15 cellular contexts compared by ENCODE assay signal in the genomic region with DNA sequence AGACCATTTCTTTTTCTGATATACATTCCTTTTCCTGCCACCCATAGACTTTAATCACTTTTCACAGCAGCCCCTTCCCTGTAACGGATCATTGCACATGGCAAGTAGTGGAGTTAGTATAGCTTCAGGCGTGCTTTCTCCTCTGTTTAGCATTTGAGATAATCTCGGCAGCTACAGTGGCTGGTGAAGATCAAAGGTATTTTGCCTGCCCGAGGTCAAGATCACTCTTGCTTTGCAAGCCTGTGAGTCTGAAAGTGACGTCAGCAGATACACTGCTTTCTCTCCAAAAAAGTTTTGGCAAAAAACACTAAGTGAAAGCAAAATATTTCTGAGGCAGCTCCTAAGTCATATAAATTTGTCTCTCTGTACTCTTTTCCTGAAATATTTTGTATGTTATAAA.
DNase-seq lines count a peak whose midpoint lies in the region; ATAC-seq, FAIRE-seq and TF ChIP-seq lines count a peak whose summit lies in the region.
"Had no signal": no experiment of that assay in that cellular context is flagged by ENCODE, and none has a peak within 500 bp of the region (broad histone marks: within the 10 kb centered on the region; RNA-seq: fewer than 3 reads in every experiment).

No MANE protein-coding gene starts in this region.

- H2AFZ ChIP-seq in neuronal stem cell (ENCODE audit: low read length): no peak overlapping the region

- 7 to 8% methylated on average over 5 of the region's 5 CpGs for WGBS in pancreas, 2 donors
- no CpG with 5 or more reads among the region's 5 CpGs for WGBS in neuronal stem cell (ENCODE audit: extremely low coverage in 2 of 2, insufficient read length in 2 of 2, insufficient replicate concordance in 1 of 2), 2 donors
- 9% methylated on average over 5 of the region's 5 CpGs for WGBS in prostate gland

- H3K4me1 ChIP-seq in pancreas (peaks cover 0 to 15% (median 12%) of the 10 kb centered on the region in 3 donors), neuronal stem cell (ENCODE audit: control insufficient read depth in 2 of 2, insufficient read depth in 1 of 2, low read depth in 1 of 2, low read length in 2 of 2) (peaks cover 0 to 11% of the 10 kb centered on the region in 2 donors), prostate gland (replicated peaks) (no peaks in the 10 kb centered on the region)

- H3K23ac ChIP-seq in neuronal stem cell (ENCODE audit: low read depth, low read length, poor library complexity): no peak overlapping the region

- H2BK120ac ChIP-seq in neuronal stem cell (ENCODE audit: low read depth, low read length): no peak overlapping the region

- TF ChIP-seq POLR2A in GM12892 (IDR thresholded peaks at IDR 0.05; ENCODE audit: low read depth, low read length): no peak
- no peak for TF ChIP-seq POLR2A in prostate gland (IDR thresholded peaks at IDR 0.05)

- no peak for TF ChIP-seq CTCF in astrocyte of the spinal cord (IDR thresholded peaks at IDR 0.05; ENCODE audit: low read depth, low read length)
- no peak for TF ChIP-seq CTCF in pancreas (IDR thresholded peaks at IDR 0.05)
- TF ChIP-seq CTCF in glutamatergic neuron (IDR thresholded peaks at IDR 0.05; ENCODE audit: partially characterized antibody, unreplicated experiment): no peak
- no peak for TF ChIP-seq CTCF in prostate gland (IDR thresholded peaks at IDR 0.05)

- no peak overlapping the region for H3K4ac ChIP-seq in neuronal stem cell (ENCODE audit: low read length)

- FAIRE-seq in pancreas (lab: Jason Lieb, UNC): no peak
- FAIRE-seq in GM12892 (lab: Jason Lieb, UNC): no peak

- no peaks in the 10 kb centered on the region for H3K36me3 Mint-ChIP-seq in glutamatergic neuron (ENCODE audit: unreplicated experiment)
- H3K36me3 Mint-ChIP-seq: natural killer cell treated with Interleukin-12 subunit alpha and Interleukin-12 subunit beta and Interleukin-15 and Interleukin-18, amount 100 ng/mL, for 72 hours had no signal

- DNase-seq in EL (peak; percentile 22), astrocyte of the spinal cord (ENCODE audit: low read depth, low spot score) (peak; percentile 52), left ventricle myocardium superior (no peak), pancreas (peak in 2 of 6 donors; percentile 22 to 48), neuronal stem cell (ENCODE audit: low spot score) (no peak), glutamatergic neuron (no peak), GM12892 (ENCODE audit: insufficient read length) (no peak), prostate gland (ENCODE audit: low spot score) (no peak)
- DNase-seq: activated naive CD4-positive, alpha-beta T cell treated with anti-CD3 and anti-CD28 coated beads, Interleukin-2, amount 50 U/mL, for 16 hours; C1 segment of cervical spinal cord; endodermal cell; stimulated activated CD4-positive, alpha-beta T cell treated with anti-CD3 and anti-CD28 coated beads, Interleukin-2, amount 100 ng/mL, for 48 hours; stimulated activated naive CD4-positive, alpha-beta T cell had no signal

- H3K9me3 Mint-ChIP-seq in glutamatergic neuron (ENCODE audit: unreplicated experiment): no peaks in the 10 kb centered on the region
- H3K9me3 Mint-ChIP-seq: endodermal cell; natural killer cell treated with Interleukin-12 subunit alpha and Interleukin-12 subunit beta and Interleukin-15 and Interleukin-18, amount 100 ng/mL, for 72 hours had no signal

- no peak overlapping the region for H3K4me2 ChIP-seq in neuronal stem cell (ENCODE audit: insufficient read depth, low read length, poor library complexity, severe bottlenecking)

- no peak overlapping the region for H3K27ac Mint-ChIP-seq in glutamatergic neuron (ENCODE audit: unreplicated experiment)
- H3K27ac Mint-ChIP-seq: endodermal cell; natural killer cell treated with Interleukin-12 subunit alpha and Interleukin-12 subunit beta and Interleukin-15 and Interleukin-18, amount 100 ng/mL, for 72 hours had no signal

- H3K36me3 ChIP-seq in pancreas (no peaks in the 10 kb centered on the region), neuronal stem cell (replicated peaks in 1 of 2; ENCODE audit: control insufficient read depth in 2 of 2, insufficient read depth in 2 of 2, low read length in 2 of 2) (no peaks in the 10 kb centered on the region), prostate gland (no peaks in the 10 kb centered on the region)

- no peak overlapping the region for H2AK5ac ChIP-seq in neuronal stem cell (ENCODE audit: low read depth, low read length)

- H3K27ac ChIP-seq in pancreas: peak overlapping the region in 1 of 4 donors; percentile 9
- H3K27ac ChIP-seq in neuronal stem cell (replicated peaks; ENCODE audit: low read length): no peak overlapping the region
- no peak overlapping the region for H3K27ac ChIP-seq in prostate gland

- H3K27me3 ChIP-seq in pancreas (no peaks in the 10 kb centered on the region), neuronal stem cell (ENCODE audit: control insufficient read depth in 3 of 3, insufficient read depth in 3 of 3, low read depth in 1 of 3, low read length in 3 of 3) (no peaks in the 10 kb centered on the region), prostate gland (replicated peaks; ENCODE audit: insufficient read depth) (no peaks in the 10 kb centered on the region)

- no peak overlapping the region for H2BK5ac ChIP-seq in neuronal stem cell (ENCODE audit: low read length)

- no peak overlapping the region for H2BK15ac ChIP-seq in neuronal stem cell (ENCODE audit: low read length)

- H3K79me1 ChIP-seq in neuronal stem cell (ENCODE audit: low read depth, low read length): no peaks in the 10 kb centered on the region

- H2BK12ac ChIP-seq in neuronal stem cell (ENCODE audit: low read length): no peak overlapping the region

- no peak overlapping the region for H3K4me3 Mint-ChIP-seq in glutamatergic neuron (ENCODE audit: unreplicated experiment)
- H3K4me3 Mint-ChIP-seq: endodermal cell; natural killer cell treated with Interleukin-12 subunit alpha and Interleukin-12 subunit beta and Interleukin-15 and Interleukin-18, amount 100 ng/mL, for 72 hours had no signal

- no peak overlapping the region for H3K4me3 ChIP-seq in astrocyte of the spinal cord (ENCODE audit: low read depth, low read length)
- no peak overlapping the region for H3K4me3 ChIP-seq in pancreas
- no peak overlapping the region for H3K4me3 ChIP-seq in neuronal stem cell (ENCODE audit: low read length in 2 of 2)
- H3K4me3 ChIP-seq in prostate gland: no peak overlapping the region

- H4K91ac ChIP-seq in neuronal stem cell (ENCODE audit: low read depth, low read length, poor library complexity): no peak overlapping the region

- H3K27me3 Mint-ChIP-seq in glutamatergic neuron (ENCODE audit: unreplicated experiment): no peaks in the 10 kb centered on the region
- H3K27me3 Mint-ChIP-seq: natural killer cell treated with Interleukin-12 subunit alpha and Interleukin-12 subunit beta and Interleukin-15 and Interleukin-18, amount 100 ng/mL, for 72 hours had no signal

- no peaks in the 10 kb centered on the region for H3K9me3 ChIP-seq in pancreas
- H3K9me3 ChIP-seq in neuronal stem cell (replicated peaks in 1 of 2; ENCODE audit: control insufficient read depth in 2 of 2, insufficient read depth in 1 of 2, low read depth in 1 of 2, low read length in 2 of 2): no peaks in the 10 kb centered on the region
- no peaks in the 10 kb centered on the region for H3K9me3 ChIP-seq in prostate gland

- ATAC-seq in left ventricle myocardium superior (peak; percentile 67), pancreas (peak in 3 of 4 donors; percentile 73 to 79 (median 73))
- ATAC-seq: natural killer cell treated with Interleukin-12 subunit alpha and Interleukin-12 subunit beta and Interleukin-15 and Interleukin-18, amount 100 ng/mL, for 72 hours; Panc1 had no signal

- intact Hi-C loops in left ventricle myocardium superior (cut with micrococcal nuclease): no loop called here
- intact Hi-C loops in pancreas (cut with DNase I): no loop called here
- intact Hi-C loops in prostate gland (cut with DNase I): no loop called here

- no peak overlapping the region for H3K18ac ChIP-seq in neuronal stem cell (ENCODE audit: low read length)

- H3K9ac ChIP-seq in neuronal stem cell (ENCODE audit: low read depth, low read length, poor library complexity): no peak overlapping the region

- H3K4me1 Mint-ChIP-seq in glutamatergic neuron (ENCODE audit: low read depth, unreplicated experiment): peaks cover 6% of the 10 kb centered on the region
- H3K4me1 Mint-ChIP-seq: endodermal cell had no signal

- in situ Hi-C loops in astrocyte of the spinal cord (cut with HindIII; ENCODE audit: low sequenced_read_pairs): no loop called here

- no peak overlapping the region for H3K14ac ChIP-seq in neuronal stem cell (ENCODE audit: low read length)

- no peak overlapping the region for H4K8ac ChIP-seq in neuronal stem cell (ENCODE audit: low read depth, low read length)

Comparison
In these comparisons a context has a peak if more than half of its experiments do, and no peak if none do; other contexts are left out.
1. DNase-seq: peak in EL (single experiment) and astrocyte of the spinal cord (single experiment); none in left ventricle myocardium superior (single experiment), neuronal stem cell (single experiment), glutamatergic neuron (single experiment), GM12892 (single experiment) and prostate gland (single experiment).